In the genomic region with DNA sequence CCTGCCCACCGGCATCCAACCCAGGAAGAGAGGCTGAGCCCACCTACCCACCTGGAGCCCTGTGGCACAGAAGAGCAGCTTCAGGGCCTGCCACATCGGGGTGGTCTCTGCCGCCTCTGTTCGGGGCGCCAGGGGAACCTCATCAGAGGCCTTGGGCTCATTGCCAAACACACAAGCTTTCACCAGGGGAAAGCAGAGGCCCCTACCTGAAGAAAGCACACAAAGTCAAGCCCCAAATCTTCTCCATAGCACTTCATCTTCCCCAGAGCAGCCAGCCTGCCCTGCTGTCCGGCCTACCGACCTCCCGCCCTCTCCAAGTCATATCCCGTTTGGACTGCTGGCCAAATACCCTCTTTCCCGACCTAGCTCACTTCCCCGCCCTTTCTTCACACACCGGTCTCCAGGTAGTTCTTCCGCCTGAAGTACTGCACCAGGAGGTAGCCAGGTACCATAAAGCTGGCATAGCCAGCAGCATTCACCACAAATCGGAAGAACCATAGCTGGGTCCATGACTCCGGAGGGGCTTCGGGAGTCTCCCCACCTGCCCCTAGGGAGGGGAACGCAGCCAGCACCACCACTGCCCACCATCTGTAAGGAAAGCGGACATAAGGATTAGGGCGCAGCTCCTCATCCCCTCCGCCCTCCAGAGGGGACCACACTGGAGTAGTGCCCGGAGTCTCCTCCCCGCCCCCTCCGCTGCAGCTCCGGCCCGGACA, we compare ENCODE assay signal across 7 cellular contexts. TPM values are rescaled to one million over a fixed set of nuclear protein-coding genes. Genes with fewer than 3 reads are reported as not detected.
DNase-seq lines count a peak whose midpoint lies in the region; ATAC-seq and TF ChIP-seq lines count a peak whose summit lies in the region.

No MANE protein-coding gene starts in this region.

- H3K36me3 ChIP-seq in NT2/D1 (ENCODE audit: insufficient read depth, insufficient read length, low read length) (peaks cover 83% of the 10 kb centered on the region), aorta (ENCODE audit: control insufficient read depth in 1 of 2, insufficient read depth in 2 of 2, low read length in 1 of 2) (peaks cover 3 to 7% of the 10 kb centered on the region in 2 donors)

- H3K27me3 Mint-ChIP-seq in central memory CD8-positive, alpha-beta T cell = no peaks in the 10 kb centered on the region

- peak overlapping the region; percentile 85 for H3K4me3 Mint-ChIP-seq in central memory CD8-positive, alpha-beta T cell

- no peak overlapping the region for H3K27ac ChIP-seq in aorta (ENCODE audit: low read depth in 1 of 2, low read length in 2 of 2)

- H3K4me3 ChIP-seq in NT2/D1 (ENCODE audit: insufficient read length, low read depth) = peak overlapping the region; percentile 80
- peak overlapping the region; percentile 70 for H3K4me3 ChIP-seq in mononuclear cell (ENCODE audit: low read length)
- peak overlapping the region; percentile 81 to 87 for H3K4me3 ChIP-seq in aorta (ENCODE audit: low read length in 2 of 2)

- peak overlapping the region; percentile 80 for H3K27ac Mint-ChIP-seq in central memory CD8-positive, alpha-beta T cell (ENCODE audit: low read depth)

- H3K9me3 ChIP-seq in NT2/D1 (ENCODE audit: insufficient read depth, low read length) = no peaks in the 10 kb centered on the region
- no peaks in the 10 kb centered on the region for H3K9me3 ChIP-seq in mononuclear cell (ENCODE audit: low read depth, low read length)
- H3K9me3 ChIP-seq in aorta (ENCODE audit: control insufficient read depth, low read length) = no peaks in the 10 kb centered on the region

- ATAC-seq in central memory CD8-positive, alpha-beta T cell (replicated peaks; ENCODE audit: extremely low read depth, poor library complexity, severe bottlenecking) = peak; percentile 12
- ATAC-seq in aorta (ENCODE audit: low FRiP score) (peak; percentile 63), GM21737 (IDR thresholded peaks at IDR 0.05; ENCODE audit: unreplicated experiment) (no peak)

- DNase-seq in GM13977 (ENCODE audit: low spot score) (peak; percentile 43), NT2/D1 (ENCODE audit: low read depth, low spot score) (no peak), aorta (peak in 1 of 2 donors; percentile 66), NCI-H748 (lab: John Stamatoyannopoulos, UW; ENCODE audit: unreplicated experiment) (no peak)
- no peak for DNase-seq in central memory CD8-positive, alpha-beta T cell (ENCODE audit: low spot score in 2 of 2)

- peaks cover 3% of the 10 kb centered on the region for H3K4me1 ChIP-seq in NT2/D1 (ENCODE audit: insufficient read depth, insufficient read length)
- H3K4me1 ChIP-seq in mononuclear cell (ENCODE audit: insufficient read depth, low read length) = peaks cover 50% of the 10 kb centered on the region
- H3K4me1 ChIP-seq in aorta (ENCODE audit: control insufficient read depth in 1 of 2, insufficient read depth in 2 of 2, low read length in 2 of 2) = peaks cover 0 to 2% of the 10 kb centered on the region in 2 donors

- peak overlapping the region; percentile 89 for H3K9ac ChIP-seq in NT2/D1 (ENCODE audit: insufficient read length, low read depth)

- no peak for TF ChIP-seq CTCF in GM13977 (IDR thresholded peaks at IDR 0.05; ENCODE audit: extremely low read depth, insufficient read depth, missing control alignments)

- peaks cover 66% of the 10 kb centered on the region for H3K36me3 Mint-ChIP-seq in central memory CD8-positive, alpha-beta T cell (ENCODE audit: insufficient read depth)

- whole genome bisulfite sequencing in aorta, 2 donors = 14 to 16% methylated on average over 24 to 25 of the region's 25 CpGs

- intact Hi-C loops in aorta (cut with DNase I) = loop anchor here in 1 of 2 donors (5.0 kb wide), 2 partner anchors 84 to 159 kb away; no protein-coding TSS in a partner anchor

- H3K27me3 ChIP-seq in NT2/D1 (ENCODE audit: insufficient read depth, insufficient read length) = no peaks in the 10 kb centered on the region
- no peaks in the 10 kb centered on the region for H3K27me3 ChIP-seq in mononuclear cell (ENCODE audit: insufficient read depth, low read length)
- no peaks in the 10 kb centered on the region for H3K27me3 ChIP-seq in aorta (ENCODE audit: control insufficient read depth in 1 of 2, insufficient read depth in 2 of 2, low read length in 1 of 2)

- H3K4me1 Mint-ChIP-seq in central memory CD8-positive, alpha-beta T cell = peaks cover 67% of the 10 kb centered on the region

- H3K9me3 Mint-ChIP-seq in central memory CD8-positive, alpha-beta T cell = no peaks in the 10 kb centered on the region

- in situ Hi-C loops in GM13977 (cut with MboI; ENCODE audit: low pct_unique_long_range_greater_than_20kb, low sequenced_read_pairs, unreplicated experiment) = no loop called here

RNA-seq across cellular contexts. Expression of a gene that starts 0.9 kb away (rescaled TPM):
- 8.2 TPM for total RNA-seq in mononuclear cell
- 10 to 100 TPM; 23.4 to 26.0 TPM for total RNA-seq in aorta
- polyA plus RNA-seq in aorta = 10 to 100 TPM; 10.6 to 27.7 TPM

RNA-seq across cellular contexts. Expression of a gene that starts 8.9 kb away (rescaled TPM):
- total RNA-seq in mononuclear cell (125 TPM), aorta (10 to 100 TPM in 1 of 2 donors, 1 to 10 TPM in 1; 5.4 to 10.9 TPM)
- 1 to 10 TPM; 3.5 to 4.4 TPM for polyA plus RNA-seq in aorta

RNA-seq across cellular contexts. Expression of a gene that starts 9.5 kb away (rescaled TPM):
- total RNA-seq in mononuclear cell (442 TPM), aorta (100 to 1,000 TPM; 490 to 636 TPM)
- 100 to 1,000 TPM; 385 to 391 TPM for polyA plus RNA-seq in aorta

RNA-seq across cellular contexts. Expression of a gene that starts 13.8 kb away (rescaled TPM):
- not detected for total RNA-seq in mononuclear cell
- total RNA-seq in aorta = not detected
- polyA plus RNA-seq in aorta = not detected

RNA-seq across cellular contexts. Expression of a gene that starts 33.1 kb away (rescaled TPM):
- total RNA-seq in mononuclear cell (4.4 TPM), aorta (100 to 1,000 TPM; 121 to 142 TPM)
- 100 to 1,000 TPM in 1 of 2 donors, 10 to 100 TPM in 1; 38.3 to 120 TPM for polyA plus RNA-seq in aorta

Comparison
In these comparisons a context has a peak if more than half of its experiments do, and no peak if none do; other contexts are left out.
1. RNA of a gene that starts 8.9 kb away (total RNA-seq): 125 TPM in mononuclear cell (single experiment); 5.4 to 10.9 TPM in aorta; every median in the first group is over 10 times any median in the second.
2. Peak in every context shown above with its lines, with median percentiles within 50 percentile points of each other: H3K4me3 ChIP-seq.